21 cellular contexts compared by ENCODE assay signal in the genomic region with DNA sequence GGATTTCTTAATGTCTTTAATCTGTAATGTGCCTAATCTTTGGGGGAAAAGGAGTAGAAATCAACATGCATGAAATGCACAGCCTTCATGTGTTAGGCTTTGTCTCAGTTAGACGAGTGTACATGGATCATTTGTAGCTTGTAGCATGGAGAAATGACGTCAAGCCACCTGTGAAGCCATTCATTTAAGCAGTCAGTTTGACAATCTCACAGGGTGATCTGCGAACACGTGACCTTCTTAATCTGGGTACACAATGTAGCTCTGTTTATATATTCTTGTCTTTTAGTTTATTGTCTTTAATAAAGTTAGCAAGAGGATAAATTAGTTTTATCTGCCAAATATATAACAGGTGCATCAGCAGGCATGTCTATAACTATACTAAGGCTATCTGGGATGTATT.
"Had no signal": no experiment of that assay in that cellular context is flagged by ENCODE, and none has a peak within 500 bp of the region (broad histone marks: within the 10 kb centered on the region; RNA-seq: fewer than 3 reads in every experiment).

No MANE protein-coding gene starts in this region.

- H3K27ac ChIP-seq: coronary artery, neural progenitor cell, ovary, right atrium auricular region, sigmoid colon had no signal

- FAIRE-seq: endothelial cell of umbilical vein, small intestine had no signal

- H3K27me3 ChIP-seq: neural progenitor cell, ovary, right atrium auricular region, sigmoid colon had no signal

- DNase-seq: effector CD4-positive, alpha-beta T cell; endodermal cell; erythroblast; foreskin melanocyte; head of caudate nucleus; hippocampal formation; kidney glomerular epithelial cell; mammary epithelial cell; mucosa of descending colon; natural killer cell; nucleus accumbens; ovary; sigmoid colon; small intestine; stimulated activated CD4-positive, alpha-beta T cell treated with anti-CD3 and anti-CD28 coated beads, Interleukin-12 subunit alpha, Interleukin-12 subunit beta, amount 100 ng/mL, for 4 hours; stimulated activated naive CD4-positive, alpha-beta T cell treated with Interleukin-2 at 50 U/mL for 16 hours; trophoblast cell had no signal

- H2AFZ ChIP-seq: neural progenitor cell had no signal

- H3K4me1 ChIP-seq: right atrium auricular region, sigmoid colon had no signal

- H3K9me3 ChIP-seq: mucosa of descending colon, ovary, right atrium auricular region, sigmoid colon had no signal

- ATAC-seq: mucosa of descending colon, natural killer cell had no signal

- H3K4me2 ChIP-seq: neural progenitor cell had no signal

- H3K36me3 ChIP-seq: neural progenitor cell, ovary, right atrium auricular region, sigmoid colon had no signal

- H3K4me3 ChIP-seq: coronary artery, mucosa of descending colon, neural progenitor cell, ovary, right atrium auricular region, sigmoid colon had no signal

- H3K9ac ChIP-seq: neural progenitor cell had no signal
